12 cellular contexts compared by ENCODE assay signal in the genomic region with DNA sequence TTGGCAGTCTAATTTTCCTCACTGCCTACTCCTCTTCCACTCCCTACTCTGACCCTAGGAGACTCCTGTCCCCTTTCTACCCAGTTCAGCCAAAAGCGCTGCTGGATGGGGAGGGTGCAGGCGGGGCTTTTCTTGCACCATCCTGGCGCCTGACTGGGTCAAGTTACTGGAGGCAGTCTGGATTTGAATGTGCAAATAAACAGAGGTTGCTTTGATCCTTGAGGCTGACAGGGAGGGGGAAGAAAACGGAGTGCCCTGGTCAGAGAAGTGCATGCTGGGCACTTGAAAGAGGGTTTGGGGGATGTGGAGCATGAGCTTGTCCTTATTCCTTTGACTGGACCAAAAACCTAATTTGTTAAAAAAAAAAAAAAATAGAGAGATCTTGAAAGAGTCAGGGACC.
DNase-seq lines count a peak whose midpoint lies in the region; ATAC-seq, FAIRE-seq and TF ChIP-seq lines count a peak whose summit lies in the region.
"Had no signal": no experiment of that assay in that cellular context is flagged by ENCODE, and none has a peak within 500 bp of the region (broad histone marks: within the 10 kb centered on the region; RNA-seq: fewer than 3 reads in every experiment).

No MANE protein-coding gene starts in this region.

- TF ChIP-seq CTCF in gastrocnemius medialis (IDR thresholded peaks at IDR 0.05 in 4 of 5, conservative IDR thresholded peaks at IDR 0.05 in 1 of 5) = no peak

- H3K4me1 ChIP-seq in gastrocnemius medialis = peaks cover 4 to 13% of the 10 kb centered on the region in 2 donors

- H3K4me3 ChIP-seq in gastrocnemius medialis = no peak overlapping the region

- intact Hi-C loops in gastrocnemius medialis (cut with DNase I; ENCODE audit: low total_unique reads) = no loop called here

- ATAC-seq in gastrocnemius medialis = peak; percentile 62 to 79

- H3K27ac ChIP-seq in gastrocnemius medialis = no peak overlapping the region

- peak in 2 of 3 experiments; percentile 23 to 87 for DNase-seq in NCI-H1417 (lab: John Stamatoyannopoulos, UW)
- no peak for DNase-seq in NCI-H1417 treated with DMSO at 0.1 percent for 48 hours (lab: John Stamatoyannopoulos, UW)
- DNase-seq in NCI-H510A (lab: John Stamatoyannopoulos, UW) = peak; percentile 65
- DNase-seq in frontal cortex (ENCODE audit: low spot score in 2 of 2) = peak; percentile 4 to 23
- DNase-seq in gastrocnemius medialis = peak in 1 of 2 donors; percentile 50
- DNase-seq in T-helper 1 cell = no peak
- DNase-seq in NK-92 treated with Interleukin-12 subunit alpha and Interleukin-12 subunit beta, amount 100 ng/mL, for 24 hours (lab: John Stamatoyannopoulos, UW) = no peak
- DNase-seq in T-helper 2 cell = no peak
- DNase-seq: ACHN; NCI-H1694 treated with DMSO at 0.1 percent for 48 hours; stimulated activated CD4-positive, alpha-beta T cell treated with anti-CD3 and anti-CD28 coated beads, Interleukin-1b, Interleukin-23, amount 100 ng/mL, for 48 hours; trophoblast cell had no signal

- FAIRE-seq in frontal cortex (lab: Jason Lieb, UNC) = no peak

- in situ Hi-C loops in gastrocnemius medialis (cut with MboI; ENCODE audit: low sequenced_read_pairs in 4 of 4) = no loop called here

- no peaks in the 10 kb centered on the region for H3K27me3 ChIP-seq in gastrocnemius medialis

- TF ChIP-seq POLR2A in gastrocnemius medialis (IDR thresholded peaks at IDR 0.05) = no peak

- no peaks in the 10 kb centered on the region for H3K36me3 ChIP-seq in gastrocnemius medialis

- H3K9me3 ChIP-seq in gastrocnemius medialis = no peaks in the 10 kb centered on the region

Comparison
In these comparisons a context has a peak if more than half of its experiments do, and no peak if none do; other contexts are left out.
1. DNase-seq: peak in NCI-H1417 (2 of 3), NCI-H510A (single experiment) and frontal cortex (2 of 2); none in NCI-H1417 treated with DMSO at 0.1 percent for 48 hours (single experiment), T-helper 1 cell (0 of 5), NK-92 treated with Interleukin-12 subunit alpha and Interleukin-12 subunit beta, amount 100 ng/mL, for 24 hours (single experiment) and T-helper 2 cell (0 of 5).